6 cellular contexts compared by ENCODE assay signal in genomic region chr2:142170847-142171246, GRCh38. TPM values are rescaled to one million over a fixed set of nuclear protein-coding genes. Genes with fewer than 3 reads are reported as not detected.
"Had no signal": no experiment of that assay in that cellular context is flagged by ENCODE, and none has a peak within 500 bp of the region (broad histone marks: within the 10 kb centered on the region; RNA-seq: fewer than 3 reads in every experiment).

No MANE protein-coding gene starts in this region.

- H3K4me3 ChIP-seq: GM23338 had no signal

- ATAC-seq: GM23338 had no signal

- DNase-seq: H9, HCEC 1CT, IMR-90 had no signal

RNA-seq across cellular contexts. Expression of gene LRP1B, which starts 40.0 kb away (rescaled TPM):
- total RNA-seq: H1, H9, HT-29 had no signal
